Comparison of ENCODE assay signal across 1 cellular context in genomic region chr5:59464969-59465368, GRCh38.
TF ChIP-seq lines count a peak whose summit lies in the region.

No MANE protein-coding gene starts in this region.

TF ChIP-seq in H1, 55 proteins besides CTCF, POLR2A, EP300 and RAD21 (continued from another document):
- TF ChIP-seq RFX5 (IDR thresholded peaks at IDR 0.05; ENCODE audit: borderline replicate concordance, low read depth, low read length) (no peak), CHD1 (IDR thresholded peaks at IDR 0.05; ENCODE audit: low read depth, low read length) (no peak), SRF (IDR thresholded peaks at IDR 0.05; ENCODE audit: low read depth, low read length) (no peak), BRCA1 (IDR thresholded peaks at IDR 0.05; ENCODE audit: low read depth, low read length) (no peak), SIRT6 (IDR thresholded peaks at IDR 0.05; ENCODE audit: low read length) (no peak), MAX (IDR thresholded peaks at IDR 0.05) (no peak), SP2 (IDR thresholded peaks at IDR 0.05; ENCODE audit: low read length) (no peak), ATF2 (IDR thresholded peaks at IDR 0.05; ENCODE audit: low read length) (no peak)
